Comparison of ENCODE assay signal across 14 cellular contexts in the genomic region with DNA sequence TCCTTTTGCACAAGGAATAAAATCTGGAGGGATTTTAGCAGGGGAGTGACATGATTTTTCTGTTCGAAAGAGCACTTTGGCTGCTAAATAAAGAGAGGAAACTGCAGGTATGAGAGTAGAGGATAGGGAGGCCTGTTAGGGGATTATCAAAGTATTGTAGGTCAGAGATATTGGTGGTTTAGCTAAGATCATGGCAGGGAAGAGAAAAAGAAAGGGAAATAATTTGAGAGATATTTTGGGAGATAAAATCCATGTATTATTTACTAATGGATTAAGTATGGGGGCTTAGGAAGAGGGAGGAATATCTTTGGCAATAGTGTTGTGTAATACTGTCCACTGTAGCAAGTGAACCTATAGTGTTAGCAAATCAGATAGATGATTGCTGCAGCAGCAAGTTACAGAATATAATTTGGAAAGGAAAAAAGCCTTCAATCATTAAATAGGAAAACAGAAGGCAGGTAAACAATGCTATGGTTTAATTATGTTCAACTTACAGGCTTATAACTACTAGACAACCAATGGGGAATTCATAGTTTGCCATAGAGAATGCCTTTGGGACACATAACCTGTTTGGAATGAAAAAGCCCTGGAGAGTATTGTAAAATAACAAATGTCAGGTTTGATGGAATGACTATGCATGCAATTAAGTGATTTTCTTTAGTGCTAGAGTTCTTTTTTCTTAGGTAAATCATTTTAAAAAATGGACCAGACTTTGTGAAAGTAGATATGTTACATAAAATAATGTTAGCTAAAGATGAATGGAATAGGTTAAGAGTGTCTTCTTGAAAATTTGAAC. TPM values are rescaled to one million over a fixed set of nuclear protein-coding genes. Genes with fewer than 3 reads are reported as not detected.
A peak's percentile ranks its signal among the peaks of the same experiment; 100 is the strongest.
DNase-seq lines count a peak whose midpoint lies in the region; ATAC-seq and TF ChIP-seq lines count a peak whose summit lies in the region.
"Had no signal": no experiment of that assay in that cellular context is flagged by ENCODE, and none has a peak within 500 bp of the region (broad histone marks: within the 10 kb centered on the region; RNA-seq: fewer than 3 reads in every experiment).

No MANE protein-coding gene starts in this region.

- TF ChIP-seq CTCF in epithelial cell of esophagus (IDR thresholded peaks at IDR 0.05; ENCODE audit: insufficient read depth, low read depth, low read length, missing control alignments), result no peak
- TF ChIP-seq CTCF in ovary (IDR thresholded peaks at IDR 0.05), result no peak

- no peaks in the 10 kb centered on the region for H3K27me3 ChIP-seq in ovary
- H3K27me3 ChIP-seq: testis had no signal

- no peaks in the 10 kb centered on the region for H3K36me3 ChIP-seq in ovary

- H3K4me1 ChIP-seq in ovary (ENCODE audit: insufficient read depth), result peaks cover 8% of the 10 kb centered on the region

- TF ChIP-seq EP300 in ovary (IDR thresholded peaks at IDR 0.05), result no peak

- H3K4me3 ChIP-seq in epithelial cell of esophagus (ENCODE audit: low read length) (no peak overlapping the region), ovary (no peak overlapping the region)
- H3K4me3 ChIP-seq: testis had no signal

- no peak for TF ChIP-seq POLR2A in ovary (IDR thresholded peaks at IDR 0.05)

- 0 to 41% (median 0%) methylated on average over 1 of the region's 1 CpG for WGBS in ovary, 3 donors

- H3K9me3 ChIP-seq in ovary, result no peaks in the 10 kb centered on the region
- H3K9me3 ChIP-seq: testis had no signal

- H3K27ac ChIP-seq in ovary, result no peak overlapping the region
- H3K27ac ChIP-seq: testis had no signal

- intact Hi-C loops in ovary (cut with DNase I), result no loop called here

- no peak for ATAC-seq in GM21717 (IDR thresholded peaks at IDR 0.05; ENCODE audit: unreplicated experiment)

- DNase-seq in EL, result peak; percentile 32
- DNase-seq in NCI-H69 (lab: John Stamatoyannopoulos, UW), result peak; percentile 16
- DNase-seq in epithelial cell of esophagus (ENCODE audit: low read depth), result peak; percentile 11
- DNase-seq in renal cortical epithelial cell (ENCODE audit: low read depth), result peak; percentile 55
- no peak for DNase-seq in anterior cingulate cortex (lab: John Stamatoyannopoulos, UW)
- DNase-seq in activated CD4-positive, CD25-positive, alpha-beta regulatory T cell treated with anti-CD3 and anti-CD28 coated beads, Interleukin-2, amount 50 U/mL, for 72 hours, result no peak
- DNase-seq in ovary, result no peak
- DNase-seq: activated B cell treated with CpG ODN at 0.5 μM for 24 hours, hippocampal formation, Kasumi-1, NCI-H2227 treated with DMSO at 0.1 percent for 48 hours, Right ventricle myocardium superior, testis had no signal

RNA-seq across cellular contexts. Expression of gene ADIPOR2, which starts 50.5 kb away (rescaled TPM):
- total RNA-seq in renal cortical epithelial cell (32.1 and 47.1 TPM in 2 replicates), ovary (10 to 100 TPM; 21.5 to 91.8 (median 42.0) TPM)
- polyA plus RNA-seq in ovary, result 10 to 100 TPM; 25.6 to 65.4 TPM

Comparison
In these comparisons a context has a peak if more than half of its experiments do, and no peak if none do; other contexts are left out.
1. DNase-seq: peak in EL (single experiment), NCI-H69 (single experiment), epithelial cell of esophagus (single experiment) and renal cortical epithelial cell (single experiment); none in anterior cingulate cortex (0 of 58), activated CD4-positive, CD25-positive, alpha-beta regulatory T cell treated with anti-CD3 and anti-CD28 coated beads, Interleukin-2, amount 50 U/mL, for 72 hours (single experiment) and ovary (0 of 5).